ENCODE assay signal across 8 cellular contexts in the genomic region with DNA sequence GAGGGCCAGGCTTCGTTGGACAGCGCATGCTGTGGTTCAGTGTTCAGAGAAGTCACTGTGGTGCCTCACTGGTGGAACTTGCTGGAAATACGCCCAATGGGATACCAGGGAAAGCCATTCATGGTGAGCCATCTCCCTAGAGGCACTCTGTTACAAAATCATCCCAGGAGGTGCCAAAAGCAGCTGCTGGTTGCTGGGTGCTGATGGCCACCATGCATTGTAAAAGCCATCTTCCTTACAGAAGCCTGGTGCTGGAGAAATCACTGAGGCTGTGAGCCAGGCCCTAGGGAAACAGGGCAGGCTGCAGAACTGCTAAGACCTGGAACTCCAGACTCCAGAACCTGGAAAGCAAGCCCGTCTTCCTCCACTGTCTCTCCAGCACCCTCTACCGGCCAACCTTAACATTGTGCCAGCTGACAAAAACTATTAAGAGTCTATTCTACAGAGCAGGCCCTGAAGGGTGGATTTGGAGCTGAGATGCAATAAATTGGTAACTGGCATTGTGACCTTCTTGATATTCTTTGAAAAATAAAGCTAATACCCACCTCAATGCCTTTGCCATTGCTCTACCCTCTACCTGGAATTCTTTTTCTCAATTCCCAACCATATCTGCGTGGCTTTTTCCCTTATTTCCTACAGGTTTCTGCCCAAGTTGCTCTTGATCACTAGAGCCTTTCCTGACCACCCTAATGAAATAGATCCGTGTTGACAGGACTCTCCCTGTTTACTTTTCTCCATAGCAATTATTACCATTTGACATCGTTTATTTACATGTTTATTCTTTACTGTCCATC. TPM values are rescaled to one million over a fixed set of nuclear protein-coding genes. Genes with fewer than 3 reads are reported as not detected.
DNase-seq lines count a peak whose midpoint lies in the region; ATAC-seq and TF ChIP-seq lines count a peak whose summit lies in the region.

No MANE protein-coding gene starts in this region.

- H3K4me1 ChIP-seq in Karpas-422 (ENCODE audit: low read length) = no peaks in the 10 kb centered on the region
- H3K4me1 ChIP-seq in neural progenitor cell = no peaks in the 10 kb centered on the region
- H3K4me1 ChIP-seq in transverse colon = peaks cover 0 to 4% (median 0%) of the 10 kb centered on the region in 4 donors

- ATAC-seq in activated T-cell treated with anti-CD3 and anti-CD28 coated beads, Interleukin-2, amount 50 U/mL, for 72 hours (replicated peaks in 1 of 2) = peak; percentile 41 to 49

- H3K9ac ChIP-seq in Karpas-422 (ENCODE audit: low read length) (no peak overlapping the region), neural progenitor cell (no peak overlapping the region)

- H3K9me3 ChIP-seq in Karpas-422 (ENCODE audit: low read length) (no peaks in the 10 kb centered on the region), neural progenitor cell (ENCODE audit: low read depth) (no peaks in the 10 kb centered on the region), transverse colon (no peaks in the 10 kb centered on the region)

- in situ Hi-C loops in transverse colon (cut with MboI; ENCODE audit: low pct_ligation_motif_present in 1 of 4, low pct_unique_long_range_greater_than_20kb in 1 of 4, low sequenced_read_pairs in 3 of 4) = loop anchor here in 3 of 4 donors (5.0 to 25.0 kb wide), 3 partner anchors 240 to 247 kb away; no protein-coding TSS in a partner anchor

- H2AFZ ChIP-seq in Karpas-422 (ENCODE audit: low read length) (no peak overlapping the region), neural progenitor cell (replicated peaks) (no peak overlapping the region)

- H3K27me3 Mint-ChIP-seq in activated T-cell treated with anti-CD3 and anti-CD28 coated beads, Interleukin-2, amount 50 U/mL, for 72 hours (ENCODE audit: low read depth) = no peaks in the 10 kb centered on the region
- peaks cover 2% of the 10 kb centered on the region for H3K27me3 Mint-ChIP-seq in neural progenitor cell (ENCODE audit: insufficient read depth, low read depth)

- H3K4me1 Mint-ChIP-seq in activated T-cell treated with anti-CD3 and anti-CD28 coated beads, Interleukin-2, amount 50 U/mL, for 72 hours (ENCODE audit: low read depth) = peaks cover 36% of the 10 kb centered on the region
- no peaks in the 10 kb centered on the region for H3K4me1 Mint-ChIP-seq in neural progenitor cell

- H3K36me3 Mint-ChIP-seq in activated T-cell treated with anti-CD3 and anti-CD28 coated beads, Interleukin-2, amount 50 U/mL, for 72 hours (ENCODE audit: insufficient read depth in 2 of 2) = peaks cover 0 to 3% of the 10 kb centered on the region in 2 donors
- peaks cover 2% of the 10 kb centered on the region for H3K36me3 Mint-ChIP-seq in neural progenitor cell

- H3K27me3 ChIP-seq in Karpas-422 (ENCODE audit: low read length) = no peaks in the 10 kb centered on the region
- H3K27me3 ChIP-seq in neural progenitor cell = no peaks in the 10 kb centered on the region
- H3K27me3 ChIP-seq in transverse colon = no peaks in the 10 kb centered on the region

- intact Hi-C loops in transverse colon (cut with DNase I; ENCODE audit: low total_unique reads) = loop anchor here (10.0 kb wide), 1 partner anchor 247 kb away; no protein-coding TSS in a partner anchor

- H3K4me3 ChIP-seq in Karpas-422 (ENCODE audit: low read length) (no peak overlapping the region), fibroblast of the aortic adventitia (ENCODE audit: low read depth, low read length) (no peak overlapping the region), neural progenitor cell (no peak overlapping the region), transverse colon (no peak overlapping the region)

- peak; percentile 94 for TF ChIP-seq CTCF in fibroblast of the aortic adventitia (IDR thresholded peaks at IDR 0.05; ENCODE audit: insufficient read depth, low read length)
- TF ChIP-seq CTCF in neural progenitor cell (IDR thresholded peaks at IDR 0.05) = peak; percentile 82
- TF ChIP-seq CTCF in transverse colon (IDR thresholded peaks at IDR 0.05) = peak; percentile 63 to 87 (median 79)

- peak; percentile 70 for DNase-seq in DMS114 treated with DMSO at 0.1 percent for 48 hours (lab: John Stamatoyannopoulos, UW; ENCODE audit: unreplicated experiment)
- DNase-seq in Karpas-422 = peak; percentile 86
- peak; percentile 75 for DNase-seq in RKO (ENCODE audit: low spot score)
- peak; percentile 74 to 75 for DNase-seq in activated T-cell treated with anti-CD3 and anti-CD28 coated beads, Interleukin-2, amount 50 U/mL, for 72 hours
- peak; percentile 86 for DNase-seq in fibroblast of the aortic adventitia (ENCODE audit: low read depth)
- DNase-seq in neural progenitor cell (ENCODE audit: low spot score) = peak; percentile 84
- DNase-seq in transverse colon = peak; percentile 69
- no peak for DNase-seq in cortex of kidney (lab: John Stamatoyannopoulos, UW)

- no peaks in the 10 kb centered on the region for H3K36me3 ChIP-seq in Karpas-422 (ENCODE audit: insufficient read depth, low read length)
- no peaks in the 10 kb centered on the region for H3K36me3 ChIP-seq in neural progenitor cell
- no peaks in the 10 kb centered on the region for H3K36me3 ChIP-seq in transverse colon

- H3K27ac Mint-ChIP-seq in activated T-cell treated with anti-CD3 and anti-CD28 coated beads, Interleukin-2, amount 50 U/mL, for 72 hours = no peak overlapping the region
- H3K27ac Mint-ChIP-seq in neural progenitor cell = no peak overlapping the region

- peaks cover 0 to 3% of the 10 kb centered on the region in 2 donors for H3K9me3 Mint-ChIP-seq in activated T-cell treated with anti-CD3 and anti-CD28 coated beads, Interleukin-2, amount 50 U/mL, for 72 hours
- no peaks in the 10 kb centered on the region for H3K9me3 Mint-ChIP-seq in neural progenitor cell

- H3K4me2 ChIP-seq in Karpas-422 (ENCODE audit: low read depth, low read length, poor library complexity, severe bottlenecking) = no peak overlapping the region
- no peak overlapping the region for H3K4me2 ChIP-seq in neural progenitor cell

- no peak overlapping the region for H3K27ac ChIP-seq in Karpas-422 (ENCODE audit: low read length)
- H3K27ac ChIP-seq in neural progenitor cell = no peak overlapping the region
- H3K27ac ChIP-seq in transverse colon = no peak overlapping the region

- H3K79me2 ChIP-seq in Karpas-422 (ENCODE audit: low read length) (no peaks in the 10 kb centered on the region), neural progenitor cell (ENCODE audit: low read depth) (no peaks in the 10 kb centered on the region)

- H3F3A ChIP-seq in neural progenitor cell (ENCODE audit: low read depth) = peaks cover 7% of the 10 kb centered on the region

- WGBS in transverse colon (ENCODE audit: low coverage in 1 of 2), 2 donors = 53 to 78% methylated on average over 6 to 8 of the region's 8 CpGs

- no peaks in the 10 kb centered on the region for H4K20me1 ChIP-seq in Karpas-422 (ENCODE audit: insufficient read depth, low read depth, low read length)
- peaks cover 3% of the 10 kb centered on the region for H4K20me1 ChIP-seq in neural progenitor cell (ENCODE audit: low read depth)

- H3K9me2 ChIP-seq in Karpas-422 (replicated peaks; ENCODE audit: insufficient read depth, low read length) = no peaks in the 10 kb centered on the region

- no peak for TF ChIP-seq EP300 in transverse colon (IDR thresholded peaks at IDR 0.05; ENCODE audit: low read depth)

- no peak overlapping the region for H3K4me3 Mint-ChIP-seq in activated T-cell treated with anti-CD3 and anti-CD28 coated beads, Interleukin-2, amount 50 U/mL, for 72 hours
- no peak overlapping the region for H3K4me3 Mint-ChIP-seq in neural progenitor cell

- no peak for TF ChIP-seq POLR2A in transverse colon (IDR thresholded peaks at IDR 0.05)

RNA-seq across cellular contexts. Expression of gene SNRPB, which starts 18.5 kb away (rescaled TPM):
- 327 and 438 TPM in 2 replicates for total RNA-seq in Karpas-422 (2014; rRNA removed; shearing (Covaris generic); ENCODE audit: low replicate concordance)
- 100 to 1,000 TPM; 286 to 329 TPM for total RNA-seq in activated T-cell treated with anti-CD3 and anti-CD28 coated beads, Interleukin-2, amount 50 U/mL, for 72 hours
- total RNA-seq in fibroblast of the aortic adventitia (ENCODE audit: low replicate concordance) = 47.6 and 86.5 TPM in 2 replicates
- total RNA-seq in neural progenitor cell (ENCODE audit: low replicate concordance) = 323 and 591 TPM in 2 replicates
- 100 to 1,000 TPM in 3 of 4 donors, 10 to 100 TPM in 1; 50.9 to 144 (median 125) TPM for total RNA-seq in transverse colon

RNA-seq across cellular contexts. Expression of gene ZNF343, which starts 56.6 kb away (rescaled TPM):
- 9.1 and 13.5 TPM in 2 replicates for total RNA-seq in Karpas-422 (2014; rRNA removed; shearing (Covaris generic); ENCODE audit: low replicate concordance)
- 10 to 100 TPM; 12.4 to 16.4 TPM for total RNA-seq in activated T-cell treated with anti-CD3 and anti-CD28 coated beads, Interleukin-2, amount 50 U/mL, for 72 hours
- 9.7 and 45.2 TPM in 2 replicates for total RNA-seq in fibroblast of the aortic adventitia (ENCODE audit: low replicate concordance)
- total RNA-seq in neural progenitor cell (ENCODE audit: low replicate concordance) = 7.4 and 9.7 TPM in 2 replicates
- 1 to 10 TPM; 2.4 to 9.8 (median 6.1) TPM for total RNA-seq in transverse colon
